ENCODE assay signal across 13 cellular contexts in genomic region chr17:17759164-17759563, GRCh38.
"Had no signal": no experiment of that assay in that cellular context is flagged by ENCODE, and none has a peak within 500 bp of the region (broad histone marks: within the 10 kb centered on the region; RNA-seq: fewer than 3 reads in every experiment).

No MANE protein-coding gene starts in this region.

- H3K4me2 ChIP-seq: hepatocyte had no signal

- H3K27me3 Mint-ChIP-seq: activated CD4-positive, alpha-beta memory T cell treated with anti-CD3 and anti-CD28 coated beads, Interleukin-2, amount 10 ng/mL, durations not matched to agents 7 days and 5 days; stimulated activated naive CD8-positive, alpha-beta T cell treated with anti-CD3 and anti-CD28 coated beads, Interleukin-15, amount 100 ng/mL, for 72 hours had no signal

- H3K4me1 ChIP-seq: colonic mucosa had no signal

- H3K27me3 ChIP-seq: cardiac muscle cell, colonic mucosa, hepatocyte had no signal

- H3K9me3 Mint-ChIP-seq: activated CD4-positive, alpha-beta memory T cell treated with anti-CD3 and anti-CD28 coated beads, Interleukin-2, amount 10 ng/mL, durations not matched to agents 7 days and 5 days; activated T-cell treated with anti-CD3 and anti-CD28 coated beads, Interleukin-2, amount 50 U/mL, for 72 hours; natural killer cell; stimulated activated naive CD8-positive, alpha-beta T cell treated with anti-CD3 and anti-CD28 coated beads, Interleukin-15, amount 100 ng/mL, for 72 hours had no signal

- H3K36me3 Mint-ChIP-seq: natural killer cell had no signal

- H3K9me3 ChIP-seq: colonic mucosa, thoracic aorta had no signal

- H3K27ac ChIP-seq: cardiac muscle cell, colonic mucosa, hepatocyte, thoracic aorta had no signal

- H3K36me3 ChIP-seq: cardiac muscle cell, colonic mucosa, thoracic aorta had no signal

- DNase-seq: activated CD4-positive, alpha-beta memory T cell treated with anti-CD3 and anti-CD28 coated beads, Interleukin-2, amount 10 ng/mL, durations not matched to agents 7 days and 5 days; activated gamma-delta T cell treated with Interleukin-2 at 50 U/mL for 16 hours; activated T-cell treated with anti-CD3 and anti-CD28 coated beads, Interleukin-2, amount 50 U/mL, for 72 hours; colonic mucosa; effector memory CD4-positive, alpha-beta T cell; kidney glomerular epithelial cell; natural killer cell; stimulated activated CD4-positive, alpha-beta T cell treated with anti-CD3 and anti-CD28 coated beads, Interleukin-4, amount 100 ng/mL, for 1 hour; stimulated activated naive CD8-positive, alpha-beta T cell treated with anti-CD3 and anti-CD28 coated beads, Interleukin-15, amount 100 ng/mL, for 72 hours; T-helper 1 cell had no signal

- H3K27ac Mint-ChIP-seq: activated CD4-positive, alpha-beta memory T cell treated with anti-CD3 and anti-CD28 coated beads, Interleukin-2, amount 10 ng/mL, durations not matched to agents 7 days and 5 days; activated T-cell treated with anti-CD3 and anti-CD28 coated beads, Interleukin-2, amount 50 U/mL, for 72 hours had no signal

- H3K4me3 ChIP-seq: cardiac muscle cell, colonic mucosa, hepatocyte, thoracic aorta had no signal

- H2AFZ ChIP-seq: hepatocyte had no signal

- ATAC-seq: activated T-cell treated with anti-CD3 and anti-CD28 coated beads, Interleukin-2, amount 50 U/mL, for 72 hours; natural killer cell; stimulated activated naive CD8-positive, alpha-beta T cell treated with anti-CD3 and anti-CD28 coated beads, Interleukin-15, amount 100 ng/mL, for 72 hours had no signal

- H3K4me3 Mint-ChIP-seq: activated CD4-positive, alpha-beta memory T cell treated with anti-CD3 and anti-CD28 coated beads, Interleukin-2, amount 10 ng/mL, durations not matched to agents 7 days and 5 days; activated T-cell treated with anti-CD3 and anti-CD28 coated beads, Interleukin-2, amount 50 U/mL, for 72 hours; natural killer cell; stimulated activated naive CD8-positive, alpha-beta T cell treated with anti-CD3 and anti-CD28 coated beads, Interleukin-15, amount 100 ng/mL, for 72 hours had no signal
